ENCODE assay signal across 1 cellular context in the genomic region with DNA sequence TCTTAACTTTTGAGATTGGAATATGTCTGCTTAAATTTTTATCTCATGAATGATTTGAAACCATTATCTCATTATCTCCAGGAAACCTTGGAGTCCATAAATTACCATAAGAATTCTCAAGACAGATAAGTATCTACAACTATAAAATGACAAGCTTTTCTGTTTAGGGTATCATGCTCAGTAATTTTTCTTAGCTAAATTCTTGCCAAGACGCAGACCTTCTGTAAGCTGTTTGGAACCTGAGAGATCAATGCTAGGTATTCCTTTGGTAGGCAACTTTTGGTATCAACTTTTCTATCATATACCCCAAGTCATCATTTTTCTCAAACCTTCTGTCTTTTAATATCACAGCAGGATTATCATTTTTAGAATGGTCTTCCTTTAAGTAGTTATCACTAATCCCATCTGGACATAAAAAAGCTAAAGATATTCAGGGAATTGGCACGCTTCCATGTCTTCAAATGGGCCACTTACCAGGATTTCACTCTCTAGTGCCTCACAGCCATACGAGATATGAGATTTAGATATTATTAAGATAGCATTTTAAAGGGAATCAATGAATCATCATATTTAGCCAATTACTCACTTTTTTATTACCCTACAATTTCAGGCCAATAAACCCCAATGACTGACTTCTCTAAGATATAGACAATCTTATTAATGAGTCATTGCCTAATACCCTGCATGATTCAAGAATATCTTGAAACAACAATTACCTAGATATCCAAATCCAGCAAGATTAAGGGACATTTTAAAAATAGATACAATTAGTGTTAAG.
TF ChIP-seq lines count a peak whose summit lies in the region.

No MANE protein-coding gene starts in this region.

TF ChIP-seq in SK-N-SH, 30 proteins besides CTCF, POLR2A, EP300 and RAD21 (continued from another document):
- no peak for TF ChIP-seq USF1 (IDR thresholded peaks at IDR 0.05; ENCODE audit: borderline replicate concordance, low read depth)
- 0 out of 2 replicates have a peak, but pooled peaks have one; percentile 17 for TF ChIP-seq TCF12 (IDR thresholded peaks at IDR 0.05)
